In genomic region chr5:54264574-54264973, GRCh38 we compare ENCODE assay signal across 8 cellular contexts.
"Had no signal": no experiment of that assay in that cellular context is flagged by ENCODE, and none has a peak within 500 bp of the region (broad histone marks: within the 10 kb centered on the region; RNA-seq: fewer than 3 reads in every experiment).

No MANE protein-coding gene starts in this region.

- DNase-seq: GDM1, GF-D8 had no signal

- FAIRE-seq: G401.6, GM12878, GM12891, GM12892, GM18507, GM19239 had no signal

- ATAC-seq: GM12878 had no signal

- H3K4me3 ChIP-seq: GM12878 had no signal
